ENCODE assay signal across 8 cellular contexts in genomic region chr3:42013652-42014442, GRCh38. TPM values are rescaled to one million over a fixed set of nuclear protein-coding genes. Genes with fewer than 3 reads are reported as not detected.
A peak's percentile ranks its signal among the peaks of the same experiment; 100 is the strongest.
DNase-seq lines count a peak whose midpoint lies in the region; ATAC-seq lines count a peak whose summit lies in the region.

No MANE protein-coding gene starts in this region.

- CTCF ChIA-PET in T-cell (lab: Charles Lee): interaction anchor here (0.7 kb wide), 2 partner anchors 74 to 97 kb away, joined by 3 read pairs; no protein-coding TSS in a partner anchor

- no peaks in the 10 kb centered on the region for H3K27me3 Mint-ChIP-seq in T-cell

- DNase-seq in T-cell (peak in 23 of 34 experiments; percentile 1 to 32 (median 14)), T47D (ENCODE audit: low read depth in 1 of 2, low spot score in 1 of 2) (peak; percentile 56 to 59), left kidney (ENCODE audit: low read depth, low spot score) (peak; percentile 74), cortex of kidney (lab: John Stamatoyannopoulos, UW) (no peak)
- peak in 2 of 3 experiments; percentile 6 to 34 for DNase-seq in stimulated activated CD4-positive, alpha-beta T cell treated with anti-CD3 and anti-CD28 coated beads, TNF-alpha, amount 100 ng/mL, for 24 hours (ENCODE audit: low read depth in 3 of 3)
- DNase-seq in effector CD8-positive, alpha-beta T cell (lab: John Stamatoyannopoulos, UW): no peak

- peak overlapping the region; percentile 74 to 79 for H3K27ac Mint-ChIP-seq in T-cell

- H3K9me3 Mint-ChIP-seq in T-cell: no peaks in the 10 kb centered on the region

- H3K36me3 Mint-ChIP-seq in T-cell: no peaks in the 10 kb centered on the region

- in situ Hi-C loops in T47D (cut with HindIII; ENCODE audit: low pct_unique_long_range_greater_than_20kb, low sequenced_read_pairs): no loop called here

- H3K4me3 Mint-ChIP-seq in T-cell: peak overlapping the region; percentile 86 to 88 (median 86)

- peaks cover 38 to 44% (median 43%) of the 10 kb centered on the region in 3 donors for H3K4me1 Mint-ChIP-seq in T-cell

- ATAC-seq in GM18511 (IDR thresholded peaks at IDR 0.05; ENCODE audit: unreplicated experiment) (peak; percentile 10), HG02885 (IDR thresholded peaks at IDR 0.05; ENCODE audit: poor library complexity, unreplicated experiment) (peak; percentile 17), T-cell (replicated peaks in 1 of 4) (peak; percentile 6 to 39 (median 36))

- POLR2A ChIA-PET in T-cell (lab: Charles Lee): no interaction called here

RNA-seq across cellular contexts. Expression of gene ULK4, which starts 51.9 kb away (rescaled TPM):
- 10 to 100 TPM; 17.5 to 28.2 (median 19.7) TPM for total RNA-seq in T-cell

Comparison
In these comparisons a context has a peak if more than half of its experiments do, and no peak if none do; other contexts are left out.
1. DNase-seq: peak in T-cell (23 of 34), T47D (2 of 2), left kidney (single experiment) and stimulated activated CD4-positive, alpha-beta T cell treated with anti-CD3 and anti-CD28 coated beads, TNF-alpha, amount 100 ng/mL, for 24 hours (2 of 3); none in cortex of kidney (single experiment) and effector CD8-positive, alpha-beta T cell (single experiment).
2. Peak in every context shown above with its lines, with median percentiles within 50 percentile points of each other: ATAC-seq.